Comparison of ENCODE assay signal across 1 cellular context in the genomic region with DNA sequence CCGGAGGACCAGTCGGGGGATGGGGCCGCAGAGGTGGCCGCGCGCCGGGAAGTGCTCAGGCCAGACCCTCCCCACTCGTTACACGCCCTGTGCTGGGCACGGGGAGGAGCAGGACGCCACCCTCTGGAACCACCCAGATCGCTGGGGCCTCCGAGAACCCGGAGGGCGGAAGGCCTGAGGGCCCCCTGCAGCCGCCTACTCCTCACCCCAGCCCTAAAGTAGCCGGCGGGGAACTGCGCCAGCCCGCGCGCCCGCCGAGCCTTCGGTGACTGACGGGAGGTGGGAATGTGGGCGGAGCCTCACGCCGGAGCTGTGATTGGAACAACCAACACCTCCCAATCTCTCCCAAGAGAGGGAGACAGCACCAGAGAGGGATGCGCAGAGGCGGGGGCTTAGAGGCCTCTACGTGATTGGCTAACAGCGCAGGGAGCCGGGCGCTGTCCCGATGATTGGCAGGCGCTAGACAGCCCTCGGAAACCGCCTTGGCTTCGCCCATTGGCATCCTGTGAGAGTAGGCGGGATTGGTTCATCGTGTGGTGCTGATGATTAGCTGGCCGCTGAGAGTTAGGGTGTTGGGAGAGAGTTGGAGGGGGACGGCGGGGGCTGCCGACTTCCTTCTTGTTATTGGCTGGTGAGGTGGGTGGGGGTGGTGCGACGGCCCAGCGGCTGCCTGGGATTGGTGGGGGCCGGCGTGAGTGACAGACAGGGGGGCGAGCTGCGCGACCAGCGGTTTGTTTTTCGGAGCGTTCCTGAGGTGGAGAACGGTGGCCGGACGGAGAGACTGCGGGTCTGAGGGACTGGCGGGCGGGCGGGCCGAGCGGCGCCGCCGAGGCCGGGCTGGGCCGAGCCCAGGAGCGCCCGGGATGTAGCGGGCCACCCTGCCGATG.
TF ChIP-seq lines count a peak whose summit lies in the region.

A gene (plus strand): TSS at position 734 of the 887 bp plus-strand sequence. CDS start 343 bp downstream, outside the sequence.

TF ChIP-seq in GM23338, 12 proteins besides CTCF, POLR2A, EP300 and RAD21 (continued from another document):
- TF ChIP-seq, protein P1, sequence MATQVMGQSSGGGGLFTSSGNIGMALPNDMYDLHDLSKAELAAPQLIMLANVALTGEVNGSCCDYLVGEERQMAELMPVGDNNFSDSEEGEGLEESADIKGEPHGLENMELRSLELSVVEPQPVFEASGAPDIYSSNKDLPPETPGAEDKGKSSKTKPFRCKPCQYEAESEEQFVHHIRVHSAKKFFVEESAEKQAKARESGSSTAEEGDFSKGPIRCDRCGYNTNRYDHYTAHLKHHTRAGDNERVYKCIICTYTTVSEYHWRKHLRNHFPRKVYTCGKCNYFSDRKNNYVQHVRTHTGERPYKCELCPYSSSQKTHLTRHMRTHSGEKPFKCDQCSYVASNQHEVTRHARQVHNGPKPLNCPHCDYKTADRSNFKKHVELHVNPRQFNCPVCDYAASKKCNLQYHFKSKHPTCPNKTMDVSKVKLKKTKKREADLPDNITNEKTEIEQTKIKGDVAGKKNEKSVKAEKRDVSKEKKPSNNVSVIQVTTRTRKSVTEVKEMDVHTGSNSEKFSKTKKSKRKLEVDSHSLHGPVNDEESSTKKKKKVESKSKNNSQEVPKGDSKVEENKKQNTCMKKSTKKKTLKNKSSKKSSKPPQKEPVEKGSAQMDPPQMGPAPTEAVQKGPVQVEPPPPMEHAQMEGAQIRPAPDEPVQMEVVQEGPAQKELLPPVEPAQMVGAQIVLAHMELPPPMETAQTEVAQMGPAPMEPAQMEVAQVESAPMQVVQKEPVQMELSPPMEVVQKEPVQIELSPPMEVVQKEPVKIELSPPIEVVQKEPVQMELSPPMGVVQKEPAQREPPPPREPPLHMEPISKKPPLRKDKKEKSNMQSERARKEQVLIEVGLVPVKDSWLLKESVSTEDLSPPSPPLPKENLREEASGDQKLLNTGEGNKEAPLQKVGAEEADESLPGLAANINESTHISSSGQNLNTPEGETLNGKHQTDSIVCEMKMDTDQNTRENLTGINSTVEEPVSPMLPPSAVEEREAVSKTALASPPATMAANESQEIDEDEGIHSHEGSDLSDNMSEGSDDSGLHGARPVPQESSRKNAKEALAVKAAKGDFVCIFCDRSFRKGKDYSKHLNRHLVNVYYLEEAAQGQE (IDR thresholded peaks at IDR 0.05; ENCODE audit: unreplicated experiment), result no peak
- peak; percentile 39; the same call in 1 of the 2 replicates for TF ChIP-seq CREB1 (CRISPR knock-in tag; IDR thresholded peaks at IDR 0.05; ENCODE audit: low read depth)
- no peak for TF ChIP-seq EZH2 (IDR thresholded peaks at IDR 0.05; ENCODE audit: low read depth, unreplicated experiment)
- peak; percentile 96 for TF ChIP-seq POLR2AphosphoS5 (IDR thresholded peaks at IDR 0.05; ENCODE audit: low read depth)
- TF ChIP-seq, protein P2, sequence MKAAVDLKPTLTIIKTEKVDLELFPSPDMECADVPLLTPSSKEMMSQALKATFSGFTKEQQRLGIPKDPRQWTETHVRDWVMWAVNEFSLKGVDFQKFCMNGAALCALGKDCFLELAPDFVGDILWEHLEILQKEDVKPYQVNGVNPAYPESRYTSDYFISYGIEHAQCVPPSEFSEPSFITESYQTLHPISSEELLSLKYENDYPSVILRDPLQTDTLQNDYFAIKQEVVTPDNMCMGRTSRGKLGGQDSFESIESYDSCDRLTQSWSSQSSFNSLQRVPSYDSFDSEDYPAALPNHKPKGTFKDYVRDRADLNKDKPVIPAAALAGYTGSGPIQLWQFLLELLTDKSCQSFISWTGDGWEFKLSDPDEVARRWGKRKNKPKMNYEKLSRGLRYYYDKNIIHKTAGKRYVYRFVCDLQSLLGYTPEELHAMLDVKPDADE (IDR thresholded peaks at IDR 0.05), result no peak
